In the genomic region with DNA sequence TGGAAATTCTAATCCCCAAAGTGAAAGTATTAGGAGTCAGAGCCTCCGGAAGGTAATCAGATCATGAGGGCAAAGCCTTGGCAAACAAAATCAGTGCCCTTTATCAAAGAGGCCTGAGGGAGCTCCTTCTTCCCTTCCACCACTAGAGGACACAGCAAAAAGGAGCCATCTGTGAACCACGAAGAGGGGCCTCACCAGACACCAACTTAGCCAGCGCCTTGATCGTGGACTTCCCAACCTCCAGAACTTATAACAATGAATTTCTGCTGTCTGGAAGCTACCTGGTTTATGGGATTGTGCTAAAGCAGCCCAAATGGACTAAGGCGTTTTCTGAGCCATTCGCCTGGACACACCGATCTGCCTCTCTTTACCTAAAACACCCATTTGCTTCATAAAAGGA, we compare ENCODE assay signal across 24 cellular contexts.
"Had no signal": no experiment of that assay in that cellular context is flagged by ENCODE, and none has a peak within 500 bp of the region (broad histone marks: within the 10 kb centered on the region; RNA-seq: fewer than 3 reads in every experiment).

No MANE protein-coding gene starts in this region.

- H3K27me3 Mint-ChIP-seq: memory B cell; progenitor cell of endocrine pancreas; stimulated activated naive CD8-positive, alpha-beta T cell treated with anti-CD3 and anti-CD28 coated beads, Interleukin-15, amount 100 ng/mL, for 72 hours had no signal

- H3K4me3 Mint-ChIP-seq: memory B cell; natural killer cell; stimulated activated naive CD8-positive, alpha-beta T cell treated with anti-CD3 and anti-CD28 coated beads, Interleukin-15, amount 100 ng/mL, for 72 hours had no signal

- H3K9me3 ChIP-seq: gastrocnemius medialis had no signal

- DNase-seq: cortex of kidney; effector CD4-positive, alpha-beta T cell; foreskin fibroblast; gastrocnemius medialis; head of caudate nucleus; kidney; natural killer cell; occipital lobe; stimulated activated CD4-positive, alpha-beta T cell treated with anti-CD3 and anti-CD28 coated beads, Interleukin-4, amount 100 ng/mL, for 4 hours; stimulated activated naive CD4-positive, alpha-beta T cell; stimulated activated naive CD8-positive, alpha-beta T cell treated with anti-CD3 and anti-CD28 coated beads, Interleukin-15, amount 100 ng/mL, for 72 hours; transverse colon; upper lobe of right lung had no signal

- H3K4me3 ChIP-seq: gastrocnemius medialis, lung, right atrium auricular region, smooth muscle cell, suprapubic skin, transverse colon, upper lobe of right lung had no signal

- H3K27ac Mint-ChIP-seq: memory B cell; natural killer cell; progenitor cell of endocrine pancreas; stimulated activated naive CD8-positive, alpha-beta T cell treated with anti-CD3 and anti-CD28 coated beads, Interleukin-15, amount 100 ng/mL, for 72 hours had no signal

- H3K36me3 ChIP-seq: gastrocnemius medialis, right atrium auricular region, suprapubic skin, transverse colon, upper lobe of right lung had no signal

- H3K27ac ChIP-seq: epithelial cell of prostate, gastrocnemius medialis, parathyroid adenoma, right atrium auricular region, suprapubic skin, transverse colon, upper lobe of right lung had no signal

- H3K27me3 ChIP-seq: gastrocnemius medialis, right atrium auricular region, suprapubic skin, transverse colon, upper lobe of right lung had no signal

- ATAC-seq: esophagus mucosa; gastrocnemius medialis; left lobe of liver; natural killer cell; sciatic nerve; stimulated activated naive CD8-positive, alpha-beta T cell treated with anti-CD3 and anti-CD28 coated beads, Interleukin-15, amount 100 ng/mL, for 72 hours had no signal

- H3K4me1 ChIP-seq: gastrocnemius medialis, right atrium auricular region, suprapubic skin, transverse colon had no signal
